ENCODE assay signal across 8 cellular contexts in genomic region chr18:50836521-50836957, GRCh38. TPM values are rescaled to one million over a fixed set of nuclear protein-coding genes. Genes with fewer than 3 reads are reported as not detected.
DNase-seq lines count a peak whose midpoint lies in the region; ATAC-seq, FAIRE-seq and TF ChIP-seq lines count a peak whose summit lies in the region.

No MANE protein-coding gene starts in this region.

- no peak for TF ChIP-seq POLR2A in GM12878 (IDR thresholded peaks at IDR 0.05; ENCODE audit: low read depth, low read length)

- H3K4me2 ChIP-seq in GM12878 (ENCODE audit: control insufficient read depth, insufficient read depth), result peak overlapping the region; percentile 40

- H3K9me3 ChIP-seq in GM12878 (replicated peaks; ENCODE audit: control insufficient read depth, insufficient read depth, low read length), result no peaks in the 10 kb centered on the region; the same call in 2 of the 3 replicates

- SMC1A ChIA-PET in GM12878 (lab: Charles Lee; ENCODE audit: uncharacterized antibody, unreplicated experiment), result interaction anchor here (0.7 kb wide), 1 partner anchor 480 kb away, joined by 4 read pairs; no protein-coding TSS in a partner anchor

- in situ Hi-C loops in GM12878 (cut with MboI), result no loop called here

- no peak overlapping the region for H3K27ac ChIP-seq in GM12878 (ENCODE audit: control insufficient read depth, insufficient read depth)

- no peak overlapping the region for H3K9ac ChIP-seq in GM12878 (ENCODE audit: control insufficient read depth, insufficient read depth, low read length)

- H3K4me1 ChIP-seq in GM12878 (ENCODE audit: control insufficient read depth, insufficient read depth, low read length), result peaks cover 24% of the 10 kb centered on the region

- POLR2A ChIA-PET in GM12878 (lab: Charles Lee), result no interaction called here

- no TSS peak for BruUV-seq in GM12878 (replicated peaks; lab: Mats Ljungman, UMichigan)

- H3K79me2 ChIP-seq in GM12878 (ENCODE audit: control insufficient read depth, insufficient read depth, low read length), result no peaks in the 10 kb centered on the region

- H4K20me1 ChIP-seq in GM12878 (ENCODE audit: control insufficient read depth, insufficient read depth), result no peaks in the 10 kb centered on the region

- TF ChIP-seq EP300 in GM12878 (IDR thresholded peaks at IDR 0.05; ENCODE audit: borderline replicate concordance in 1 of 2, control insufficient read depth in 1 of 2, low read depth in 2 of 2, low read length in 2 of 2), result no peak

- H3K4me3 ChIP-seq in GM12878, result no peak overlapping the region

- DNase-seq in NCI-H146 (lab: John Stamatoyannopoulos, UW) (peak; percentile 66), GM12878 (ENCODE audit: low read depth, low spot score) (peak; percentile 32), pons (ENCODE audit: low spot score) (peak; percentile 71), anterior cingulate cortex (lab: John Stamatoyannopoulos, UW) (no peak), HuH-7.5 (ENCODE audit: low spot score) (no peak), NCI-H748 (lab: John Stamatoyannopoulos, UW; ENCODE audit: unreplicated experiment) (no peak)

- RAD21 ChIA-PET in GM12878 (lab: Charles Lee; ENCODE audit: unreplicated experiment), result no interaction called here

- no peaks in the 10 kb centered on the region for H3K36me3 ChIP-seq in GM12878 (ENCODE audit: control insufficient read depth in 2 of 2, insufficient read depth in 2 of 2, low read length in 1 of 2)

- intact Hi-C loops in GM12878 (cut with micrococcal nuclease; ENCODE audit: unreplicated experiment), result no loop called here

- CTCF ChIA-PET in GM12878 (lab: Yijun Ruan, JAX), result interaction anchor here (0.6 kb wide), 1 partner anchor 105 kb away, joined by 3 read pairs; no protein-coding TSS in a partner anchor

- peak; percentile 66 for FAIRE-seq in GM12878 (lab: Jason Lieb, UNC)

- ATAC-seq in GM18868 (IDR thresholded peaks at IDR 0.05; ENCODE audit: unreplicated experiment) (peak; percentile 55), GM12878 (peak; percentile 76), GM21515 (IDR thresholded peaks at IDR 0.05; ENCODE audit: unreplicated experiment) (no peak)

- H3K27me3 ChIP-seq in GM12878 (replicated peaks in 1 of 2; ENCODE audit: control insufficient read depth in 2 of 2, insufficient read depth in 2 of 2, low read length in 1 of 2), result no peaks in the 10 kb centered on the region

- no peak for TF ChIP-seq RAD21 in GM12878 (IDR thresholded peaks at IDR 0.05; ENCODE audit: insufficient read depth, low read depth, low read length)

- TF ChIP-seq CTCF in GM12878 (IDR thresholded peaks at IDR 0.05 in 2 of 3, conservative IDR thresholded peaks at IDR 0.05 in 1 of 3; ENCODE audit: control insufficient read depth in 2 of 3, extremely low read depth in 1 of 3, insufficient read depth in 1 of 3, low read depth in 3 of 3, low read length in 3 of 3), result no peak

- 0% methylated on average over 2 of the region's 2 CpGs for WGBS in GM12878 (ENCODE audit: insufficient coverage, insufficient replicate concordance, low lambda C conversion rate, missing lambda C conversion rate)

- H2AFZ ChIP-seq in GM12878 (ENCODE audit: control insufficient read depth, low read depth, low read length), result peak overlapping the region; percentile 62

TF ChIP-seq in GM12878, 131 proteins besides CTCF, POLR2A, EP300 and RAD21 (continues in another document):
- TF ChIP-seq BRCA1 (IDR thresholded peaks at IDR 0.05; ENCODE audit: low read depth, low read length) (no peak), WRNIP1 (IDR thresholded peaks at IDR 0.05; ENCODE audit: borderline replicate concordance, low read depth, low read length) (no peak), PBX3 (IDR thresholded peaks at IDR 0.05; ENCODE audit: insufficient replicate concordance, low read depth, low read length) (peak; percentile 59), USF2 (IDR thresholded peaks at IDR 0.05; ENCODE audit: borderline replicate concordance, low read depth, low read length) (peak; percentile 12; the same call in 1 of the 2 replicates), SUZ12 (IDR thresholded peaks at IDR 0.05; ENCODE audit: unreplicated experiment) (no peak), BACH1 (IDR thresholded peaks at IDR 0.05; ENCODE audit: borderline replicate concordance) (no peak), PKNOX1 (IDR thresholded peaks at IDR 0.05) (peak; percentile 68)

RNA-seq across cellular contexts. Expression of gene MRO, which starts 16.7 kb away (rescaled TPM):
- not detected in 2 replicates for total RNA-seq in GM12878 (2013; cell fraction: nucleolus; rRNA removed)
- not detected in 2 replicates for total RNA-seq in GM12878 (2014; rRNA removed)
- not detected in 2 replicates for total RNA-seq in GM12878 (2014; rRNA removed; fragmentation: Illumina TruSeq; extraction: Trizol)
- not detected in 2 replicates for total RNA-seq in GM12878 (2021)
- polyA plus RNA-seq in GM12878 (2011; ENCODE audit: low read depth), result not detected
- 0.18 and 0.23 TPM in 2 replicates for polyA plus RNA-seq in GM12878 (2011; rRNA removed)
- 0.02 and 0.03 TPM in 2 replicates for polyA plus RNA-seq in GM12878 (2011; cell fraction: cytosol; rRNA removed)
- 0.03 TPM in 1 of 2 replicates, not detected in the other for polyA plus RNA-seq in GM12878 (2011; cell fraction: nucleus; rRNA removed)
- polyA plus RNA-seq in GM12878 (2012), result not detected in 2 replicates
- polyA plus RNA-seq in GM12878 (2014; fragmentation: Illumina TruSeq; extraction: Trizol), result not detected in 2 replicates
- polyA plus RNA-seq in GM12878 (2014; fragmentation: Nextera tagmentation; extraction: Ambion mirVana), result under 1 TPM in 1 of 2 experiments, not detected in 1; 0.11 TPM
- polyA plus RNA-seq in GM12878 (2014; rRNA removed), result not detected in 2 replicates
- not detected for polyA plus RNA-seq in GM12878 (2016; fragmentation: Nextera tagmentation; extraction: Ambion mirVana)
- polyA minus RNA-seq in GM12878 (2011; rRNA and poly(A)+ RNA removed), result not detected in 2 replicates
- not detected in 2 replicates for polyA minus RNA-seq in GM12878 (2011; cell fraction: cytosol; rRNA and poly(A)+ RNA removed)
- not detected in 2 replicates for polyA minus RNA-seq in GM12878 (2011; cell fraction: nucleus; rRNA and poly(A)+ RNA removed)

RNA-seq across cellular contexts. Expression of gene ME2, which starts 42.4 kb away (rescaled TPM):
- total RNA-seq in GM12878 (2013; cell fraction: nucleolus; rRNA removed), result 91.8 and 96.5 TPM in 2 replicates
- total RNA-seq in GM12878 (2014; rRNA removed) (137 and 161 TPM in 2 replicates), GM12878 (2014; rRNA removed; fragmentation: Illumina TruSeq; extraction: Trizol) (117 and 119 TPM in 2 replicates), GM12878 (2021) (88.5 and 92.2 TPM in 2 replicates)
- polyA plus RNA-seq in GM12878 (2011; ENCODE audit: low read depth), result 27.7 TPM
- polyA plus RNA-seq in GM12878 (2011; rRNA removed) (136 and 173 TPM in 2 replicates), GM12878 (2014; fragmentation: Illumina TruSeq; extraction: Trizol) (155 and 195 TPM in 2 replicates), GM12878 (2014; fragmentation: Nextera tagmentation; extraction: Ambion mirVana) (10 to 100 TPM; 41.3 to 46.9 TPM), GM12878 (2014; rRNA removed) (122 and 130 TPM in 2 replicates), GM12878 (2016; fragmentation: Nextera tagmentation; extraction: Ambion mirVana) (100 to 1,000 TPM; 151 to 155 TPM)
- 55.3 and 69.9 TPM in 2 replicates for polyA plus RNA-seq in GM12878 (2011; cell fraction: cytosol; rRNA removed)
- 60.2 and 71.8 TPM in 2 replicates for polyA plus RNA-seq in GM12878 (2011; cell fraction: nucleus; rRNA removed)
- polyA plus RNA-seq in GM12878 (2012), result 37.5 and 60.4 TPM in 2 replicates
- polyA minus RNA-seq in GM12878 (2011; rRNA and poly(A)+ RNA removed), result 58.2 and 86.7 TPM in 2 replicates
- polyA minus RNA-seq in GM12878 (2011; cell fraction: cytosol; rRNA and poly(A)+ RNA removed), result 27.0 and 30.5 TPM in 2 replicates
- polyA minus RNA-seq in GM12878 (2011; cell fraction: nucleus; rRNA and poly(A)+ RNA removed), result 18.6 and 26.3 TPM in 2 replicates

Comparison
In these comparisons a context has a peak if more than half of its experiments do, and no peak if none do; other contexts are left out.
1. DNase-seq: peak in NCI-H146 (single experiment), GM12878 (single experiment) and pons (single experiment); none in anterior cingulate cortex (0 of 58), HuH-7.5 (single experiment) and NCI-H748 (single experiment).